ENCODE assay signal across 24 cellular contexts in genomic region chr1:39441797-39442196, GRCh38. TPM values are rescaled to one million over a fixed set of nuclear protein-coding genes. Genes with fewer than 3 reads are reported as not detected.
"Had no signal": no experiment of that assay in that cellular context is flagged by ENCODE, and none has a peak within 500 bp of the region (broad histone marks: within the 10 kb centered on the region; RNA-seq: fewer than 3 reads in every experiment).

No MANE protein-coding gene starts in this region.

- H3K9me3 ChIP-seq: colonic mucosa, esophagus muscularis mucosa, gastroesophageal sphincter, heart left ventricle, prostate gland, right atrium auricular region, sigmoid colon, stomach, tibial artery had no signal

- H3K27me3 Mint-ChIP-seq: dendritic cell treated with granulocyte-macrophage colony-stimulating factor and Interleukin-4, amounts not matched to agents 40 ng/mL and 50 ng/mL, for 4 days; memory B cell; type B pancreatic cell had no signal

- H3K27ac Mint-ChIP-seq: dendritic cell treated with granulocyte-macrophage colony-stimulating factor and Interleukin-4, amounts not matched to agents 40 ng/mL and 50 ng/mL, for 4 days; memory B cell; nephron; neural progenitor cell; stimulated activated effector memory CD8-positive, alpha-beta T cell treated with anti-CD3 and anti-CD28 coated beads, Interleukin-12 subunit alpha, Interleukin-12 subunit beta, amount 100 ng/mL, for 72 hours; type B pancreatic cell had no signal

- DNase-seq: colonic mucosa; effector CD8-positive, alpha-beta T cell; foreskin keratinocyte; heart left ventricle; left cardiac atrium; left ventricle myocardium superior; sigmoid colon; stimulated activated CD4-positive, alpha-beta T cell treated with anti-CD3 and anti-CD28 coated beads, Interleukin-2, amount 100 ng/mL, for 24 hours; stimulated activated CD4-positive, alpha-beta T cell treated with anti-CD3 and anti-CD28 coated beads, Interleukin-4, amount 100 ng/mL, for 24 hours; stimulated activated naive CD4-positive, alpha-beta T cell treated with Interleukin-2 at 50 U/mL for 16 hours; stomach; tibial artery had no signal

- H3K4me1 Mint-ChIP-seq: memory B cell; nephron; neural progenitor cell; stimulated activated effector memory CD8-positive, alpha-beta T cell treated with anti-CD3 and anti-CD28 coated beads, Interleukin-12 subunit alpha, Interleukin-12 subunit beta, amount 100 ng/mL, for 72 hours had no signal

- H3K4me3 Mint-ChIP-seq: dendritic cell treated with granulocyte-macrophage colony-stimulating factor and Interleukin-4, amounts not matched to agents 40 ng/mL and 50 ng/mL, for 4 days; memory B cell; nephron; neural progenitor cell; stimulated activated effector memory CD8-positive, alpha-beta T cell treated with anti-CD3 and anti-CD28 coated beads, Interleukin-12 subunit alpha, Interleukin-12 subunit beta, amount 100 ng/mL, for 72 hours; type B pancreatic cell had no signal

- H3K9me3 Mint-ChIP-seq: dendritic cell treated with granulocyte-macrophage colony-stimulating factor and Interleukin-4, amounts not matched to agents 40 ng/mL and 50 ng/mL, for 4 days; memory B cell; nephron; neural progenitor cell; stimulated activated effector memory CD8-positive, alpha-beta T cell treated with anti-CD3 and anti-CD28 coated beads, Interleukin-12 subunit alpha, Interleukin-12 subunit beta, amount 100 ng/mL, for 72 hours; type B pancreatic cell had no signal

- ATAC-seq: foreskin keratinocyte; gastroesophageal sphincter; heart left ventricle; left cardiac atrium; left ventricle myocardium superior; stimulated activated effector memory CD8-positive, alpha-beta T cell treated with anti-CD3 and anti-CD28 coated beads, Interleukin-12 subunit alpha, Interleukin-12 subunit beta, amount 100 ng/mL, for 72 hours had no signal

RNA-seq across cellular contexts. Expression of gene BMP8A, which starts 49.6 kb away (rescaled TPM):
- total RNA-seq: epithelial cell of proximal tubule, foreskin keratinocyte, left ventricle myocardium superior, stomach, subcutaneous adipose tissue had no signal
